In genomic region chrX:30674799-30675198, GRCh38 we compare ENCODE assay signal across 22 cellular contexts. TPM values are rescaled to one million over a fixed set of nuclear protein-coding genes. Genes with fewer than 3 reads are reported as not detected.
A peak's percentile ranks its signal among the peaks of the same experiment; 100 is the strongest.
DNase-seq lines count a peak whose midpoint lies in the region; ATAC-seq, FAIRE-seq and TF ChIP-seq lines count a peak whose summit lies in the region.
"Had no signal": no experiment of that assay in that cellular context is flagged by ENCODE, and none has a peak within 500 bp of the region (broad histone marks: within the 10 kb centered on the region; RNA-seq: fewer than 3 reads in every experiment).

No MANE protein-coding gene starts in this region.

- no peak overlapping the region for H3K27ac ChIP-seq in osteoblast (ENCODE audit: low read depth, low read length)
- H3K27ac ChIP-seq: 22Rv1, A549, C4-2B had no signal

- POLR2A ChIA-PET in activated CD4-positive, alpha-beta T cell treated with anti-CD3 and anti-CD28 coated beads, Interleukin-2, amount 10 ng/mL, durations not matched to agents 7 days and 5 days (lab: Charles Lee), result interaction anchor here (0.6 kb wide), 1 partner anchor 14 kb away, joined by 11 read pairs; no protein-coding TSS in a partner anchor

- intact Hi-C loops in left colon (cut with DNase I, micrococcal nuclease), result no loop called here

- no peak overlapping the region for H2AFZ ChIP-seq in osteoblast (ENCODE audit: low read length)

- peak overlapping the region; percentile 1 for H3K27ac Mint-ChIP-seq in activated CD4-positive, alpha-beta T cell treated with anti-CD3 and anti-CD28 coated beads, Interleukin-2, amount 10 ng/mL, durations not matched to agents 7 days and 5 days
- H3K27ac Mint-ChIP-seq: B cell; CD4-positive, alpha-beta T cell; CD8-positive, alpha-beta T cell had no signal

- H3K4me3 ChIP-seq in osteoblast (ENCODE audit: insufficient read depth, low read length), result no peak overlapping the region
- H3K4me3 ChIP-seq: A549; BLaER1 treated with 17β-estradiol and CSF1 and Interleukin-3, amounts not matched to agents 10 nM and 100 nM had no signal

- no peak for TF ChIP-seq CTCF in osteoblast (IDR thresholded peaks at IDR 0.05; ENCODE audit: extremely low read depth, low read depth, low read length)

- H3K36me3 ChIP-seq in osteoblast (ENCODE audit: insufficient read depth, low read length), result no peaks in the 10 kb centered on the region

- H3K4me3 Mint-ChIP-seq in activated CD4-positive, alpha-beta T cell treated with anti-CD3 and anti-CD28 coated beads, Interleukin-2, amount 10 ng/mL, durations not matched to agents 7 days and 5 days, result no peak overlapping the region
- H3K4me3 Mint-ChIP-seq: B cell; CD4-positive, alpha-beta T cell; CD8-positive, alpha-beta T cell had no signal

- H3K4me1 ChIP-seq in osteoblast (ENCODE audit: insufficient read depth, low read length), result no peaks in the 10 kb centered on the region
- H3K4me1 ChIP-seq: A549; BLaER1 treated with 17β-estradiol and CSF1 and Interleukin-3, amounts not matched to agents 10 nM and 100 nM had no signal

- ATAC-seq in left colon, result peak; percentile 64
- ATAC-seq: A549; CD8-positive, alpha-beta T cell had no signal

- DNase-seq in activated CD4-positive, alpha-beta T cell treated with anti-CD3 and anti-CD28 coated beads, Interleukin-2, amount 10 ng/mL, durations not matched to agents 7 days and 5 days, result no peak
- DNase-seq in activated CD4-positive, alpha-beta T cell treated with anti-CD3 and anti-CD28 coated beads, Interleukin-2, amount 50 U/mL, for 1 hour, result no peak
- DNase-seq in GM18507 (ENCODE audit: extremely low spot score, insufficient read length, low read depth) (no peak), left colon (no peak), osteoblast (ENCODE audit: insufficient read length, low spot score, missing footprints) (peak; percentile 65), NCI-H2171 (lab: John Stamatoyannopoulos, UW) (no peak), T-helper 1 cell (no peak)
- DNase-seq: AML-193; Caco-2; Calu3; CD4-positive, alpha-beta T cell; CD8-positive, alpha-beta T cell; DMS79 treated with DMSO at 0.1 percent for 48 hours; GF-D8 had no signal

- no peaks in the 10 kb centered on the region for H3K79me2 ChIP-seq in osteoblast (ENCODE audit: insufficient read depth, low read length)

- H3K27me3 ChIP-seq in osteoblast (ENCODE audit: insufficient read depth, low read length), result no peaks in the 10 kb centered on the region
- H3K27me3 ChIP-seq: BLaER1 treated with 17β-estradiol and CSF1 and Interleukin-3, amounts not matched to agents 10 nM and 100 nM had no signal

- H4K20me1 ChIP-seq in osteoblast (ENCODE audit: insufficient read depth, low read length), result no peaks in the 10 kb centered on the region

- no peaks in the 10 kb centered on the region for H3K4me1 Mint-ChIP-seq in activated CD4-positive, alpha-beta T cell treated with anti-CD3 and anti-CD28 coated beads, Interleukin-2, amount 10 ng/mL, durations not matched to agents 7 days and 5 days
- H3K4me1 Mint-ChIP-seq: B cell had no signal

- H3K9me3 ChIP-seq in osteoblast (ENCODE audit: low read depth, low read length), result no peaks in the 10 kb centered on the region
- H3K9me3 ChIP-seq: A549; BLaER1 treated with 17β-estradiol and CSF1 and Interleukin-3, amounts not matched to agents 10 nM and 100 nM; Caco-2 had no signal

- no peaks in the 10 kb centered on the region for H3K9me3 Mint-ChIP-seq in activated CD4-positive, alpha-beta T cell treated with anti-CD3 and anti-CD28 coated beads, Interleukin-2, amount 10 ng/mL, durations not matched to agents 7 days and 5 days
- H3K9me3 Mint-ChIP-seq: CD4-positive, alpha-beta T cell; CD8-positive, alpha-beta T cell had no signal

- CTCF ChIA-PET in activated CD4-positive, alpha-beta T cell treated with anti-CD3 and anti-CD28 coated beads, Interleukin-2, amount 10 ng/mL, durations not matched to agents 7 days and 5 days (lab: Charles Lee), result interaction anchor here (0.8 kb wide), 1 partner anchor 14 kb away, joined by 3 read pairs; no protein-coding TSS in a partner anchor

- H3K36me3 Mint-ChIP-seq in activated CD4-positive, alpha-beta T cell treated with anti-CD3 and anti-CD28 coated beads, Interleukin-2, amount 10 ng/mL, durations not matched to agents 7 days and 5 days (ENCODE audit: low read depth), result peaks cover 41% of the 10 kb centered on the region

- FAIRE-seq in GM18507 (lab: Jason Lieb, UNC), result peak; percentile 12
- FAIRE-seq: A549, D721Med, G401.6, GM12891 had no signal

- H3K4me2 ChIP-seq in osteoblast (ENCODE audit: insufficient read depth, low read length), result no peak overlapping the region
- H3K4me2 ChIP-seq: A549; BLaER1 treated with 17β-estradiol and CSF1 and Interleukin-3, amounts not matched to agents 10 nM and 100 nM had no signal

- H3K27me3 Mint-ChIP-seq in activated CD4-positive, alpha-beta T cell treated with anti-CD3 and anti-CD28 coated beads, Interleukin-2, amount 10 ng/mL, durations not matched to agents 7 days and 5 days, result no peaks in the 10 kb centered on the region
- H3K27me3 Mint-ChIP-seq: B cell; CD4-positive, alpha-beta T cell had no signal

RNA-seq across cellular contexts. Expression of gene GK, which starts 21.6 kb away (rescaled TPM):
- total RNA-seq in activated CD4-positive, alpha-beta T cell treated with anti-CD3 and anti-CD28 coated beads, Interleukin-2, amount 10 ng/mL, durations not matched to agents 7 days and 5 days, result 10 to 100 TPM; 19.5 to 20.7 TPM
- total RNA-seq in left colon (10 to 100 TPM; 28.2 to 58.9 TPM), osteoblast (5.8 and 7.1 TPM in 2 replicates)
